12 cellular contexts compared by ENCODE assay signal in genomic region chr5:139666551-139666950, GRCh38. TPM values are rescaled to one million over a fixed set of nuclear protein-coding genes. Genes with fewer than 3 reads are reported as not detected.
DNase-seq lines count a peak whose midpoint lies in the region; ATAC-seq and TF ChIP-seq lines count a peak whose summit lies in the region.
"Had no signal": no experiment of that assay in that cellular context is flagged by ENCODE, and none has a peak within 500 bp of the region (broad histone marks: within the 10 kb centered on the region; RNA-seq: fewer than 3 reads in every experiment).

No MANE protein-coding gene starts in this region.

- H3K4me3 Mint-ChIP-seq in central memory CD8-positive, alpha-beta T cell = peak overlapping the region; percentile 52
- H3K4me3 Mint-ChIP-seq in nephron progenitor cell = no peak overlapping the region
- no peak overlapping the region for H3K4me3 Mint-ChIP-seq in neural progenitor cell

- H3K9me3 ChIP-seq in HEK293 (ENCODE audit: control insufficient read depth, insufficient read depth, low read depth, low read length) = no peaks in the 10 kb centered on the region
- H3K9me3 ChIP-seq in neural progenitor cell (ENCODE audit: low read depth) = no peaks in the 10 kb centered on the region

- TF ChIP-seq CTCF in HEK293 (tag by site-specific recombination; IDR thresholded peaks at IDR 0.05) = no peak
- TF ChIP-seq CTCF in nephron progenitor cell (IDR thresholded peaks at IDR 0.05) = no peak
- TF ChIP-seq CTCF in neural progenitor cell (IDR thresholded peaks at IDR 0.05) = no peak

- peaks cover 7% of the 10 kb centered on the region for H3K36me3 Mint-ChIP-seq in central memory CD8-positive, alpha-beta T cell (ENCODE audit: insufficient read depth)
- H3K36me3 Mint-ChIP-seq in nephron progenitor cell (ENCODE audit: low read depth) (no peaks in the 10 kb centered on the region), neural progenitor cell (no peaks in the 10 kb centered on the region)

- ATAC-seq in central memory CD8-positive, alpha-beta T cell (replicated peaks; ENCODE audit: extremely low read depth, poor library complexity, severe bottlenecking) = no peak
- ATAC-seq in GM19463 (IDR thresholded peaks at IDR 0.05; ENCODE audit: unreplicated experiment) = no peak

- POLR2A ChIA-PET in HEK293 (lab: Yijun Ruan, JAX) = interaction anchor here (0.6 kb wide), 1 partner anchor 325 kb away, joined by 3 read pairs; no protein-coding TSS in a partner anchor

- no peaks in the 10 kb centered on the region for H3K27me3 Mint-ChIP-seq in central memory CD8-positive, alpha-beta T cell
- H3K27me3 Mint-ChIP-seq in nephron progenitor cell (ENCODE audit: low read depth, poor library complexity) (no peaks in the 10 kb centered on the region), neural progenitor cell (ENCODE audit: insufficient read depth, low read depth) (peaks cover 3% of the 10 kb centered on the region)

- H3K27me3 ChIP-seq in ACC112 (ENCODE audit: insufficient read depth, low read length) = no peaks in the 10 kb centered on the region
- no peaks in the 10 kb centered on the region for H3K27me3 ChIP-seq in neural progenitor cell

- no peak for DNase-seq in central memory CD8-positive, alpha-beta T cell (ENCODE audit: low spot score in 2 of 2)
- DNase-seq in nephron progenitor cell = no peak
- DNase-seq in NCI-H524 (lab: John Stamatoyannopoulos, UW) = no peak
- no peak for DNase-seq in kidney glomerular epithelial cell (lab: John Stamatoyannopoulos, UW)
- no peak for DNase-seq in neural progenitor cell (ENCODE audit: low spot score)
- DNase-seq: activated CD4-positive, alpha-beta T cell treated with anti-CD3 and anti-CD28 coated beads, Interleukin-2, amount 50 U/mL, for 1 hour; aorta; NCI-H2171 treated with DMSO at 0.1 percent for 48 hours; SIG-M5 had no signal

- no peak overlapping the region for H3K4me2 ChIP-seq in neural progenitor cell

- H2AFZ ChIP-seq in ACC112 (ENCODE audit: low read length, unreplicated experiment) (no peak overlapping the region), neural progenitor cell (replicated peaks) (no peak overlapping the region)

- H3K79me2 ChIP-seq in ACC112 (ENCODE audit: control insufficient read depth, insufficient read depth, low read length, unreplicated experiment) = peaks cover 98% of the 10 kb centered on the region
- H3K79me2 ChIP-seq in neural progenitor cell (ENCODE audit: low read depth) = peaks cover 96% of the 10 kb centered on the region

- CTCF ChIA-PET in HEK293 (lab: Yijun Ruan, JAX) = interaction anchor here (0.9 to 1.6 kb wide), 3 partner anchors 8 to 99 kb away, joined by 3 read pairs; no protein-coding TSS in a partner anchor

- H3K4me3 ChIP-seq in ACC112 (ENCODE audit: low read depth, low read length) (no peak overlapping the region), HEK293 (ENCODE audit: low read depth, low read length) (no peak overlapping the region), neural progenitor cell (no peak overlapping the region)

- H3K36me3 ChIP-seq in ACC112 (ENCODE audit: insufficient read depth, low read length) (no peaks in the 10 kb centered on the region), HEK293 (ENCODE audit: control insufficient read depth in 2 of 2, insufficient read depth in 1 of 2, low read length in 2 of 2) (no peaks in the 10 kb centered on the region), neural progenitor cell (no peaks in the 10 kb centered on the region)

- H4K20me1 ChIP-seq in neural progenitor cell (ENCODE audit: low read depth) = peaks cover 51% of the 10 kb centered on the region

- H3K9me3 Mint-ChIP-seq in central memory CD8-positive, alpha-beta T cell = no peaks in the 10 kb centered on the region
- H3K9me3 Mint-ChIP-seq in nephron progenitor cell (no peaks in the 10 kb centered on the region), neural progenitor cell (no peaks in the 10 kb centered on the region)

- H3K4me1 ChIP-seq in ACC112 (ENCODE audit: control insufficient read depth, insufficient read depth, low read length, unreplicated experiment) (peaks cover 74% of the 10 kb centered on the region), HEK293 (ENCODE audit: control insufficient read depth, insufficient read depth, low read length) (peaks cover 4% of the 10 kb centered on the region; the same call in 1 of the 2 replicates), neural progenitor cell (peaks cover 33% of the 10 kb centered on the region)

- H3K9ac ChIP-seq in neural progenitor cell = no peak overlapping the region

- H3K4me1 Mint-ChIP-seq in central memory CD8-positive, alpha-beta T cell = peaks cover 50% of the 10 kb centered on the region
- H3K4me1 Mint-ChIP-seq in nephron progenitor cell = peaks cover 92% of the 10 kb centered on the region
- peaks cover 54% of the 10 kb centered on the region for H3K4me1 Mint-ChIP-seq in neural progenitor cell

- H3K27ac Mint-ChIP-seq in central memory CD8-positive, alpha-beta T cell (ENCODE audit: low read depth) = peak overlapping the region; percentile 57
- H3K27ac Mint-ChIP-seq in nephron progenitor cell (peak overlapping the region; percentile 77), neural progenitor cell (no peak overlapping the region)

- H3F3A ChIP-seq in neural progenitor cell (ENCODE audit: low read depth) = peaks cover 18% of the 10 kb centered on the region

- peak overlapping the region; percentile 79 for H3K27ac ChIP-seq in ACC112 (ENCODE audit: low read depth, low read length)
- no peak overlapping the region for H3K27ac ChIP-seq in HEK293 (ENCODE audit: extremely low read depth, low read depth, low read length)
- no peak overlapping the region for H3K27ac ChIP-seq in neural progenitor cell

TF ChIP-seq in HEK293, 187 proteins besides CTCF, POLR2A, EP300 and RAD21:
- 0 out of 2 replicates have a peak, but pooled peaks have one; percentile 11 for TF ChIP-seq ZBTB17 (tag by site-specific recombination; IDR thresholded peaks at IDR 0.05)
- TF ChIP-seq ZNF600 (tag by site-specific recombination; IDR thresholded peaks at IDR 0.05) = peak; percentile 60; the same call in 1 of the 2 replicates
- no peak for TF ChIP-seq ZNF24 (tag by site-specific recombination; IDR thresholded peaks at IDR 0.05)

RNA-seq across cellular contexts. Expression of gene CXXC5, which starts 18.4 kb away (rescaled TPM):
- 17.2 and 25.6 TPM in 2 replicates for total RNA-seq in neural progenitor cell (ENCODE audit: low replicate concordance)
